10 cellular contexts compared by ENCODE assay signal in genomic region chr20:60695223-60695622, GRCh38.
DNase-seq lines count a peak whose midpoint lies in the region; TF ChIP-seq lines count a peak whose summit lies in the region.
"Had no signal": no experiment of that assay in that cellular context is flagged by ENCODE, and none has a peak within 500 bp of the region (broad histone marks: within the 10 kb centered on the region; RNA-seq: fewer than 3 reads in every experiment).

No MANE protein-coding gene starts in this region.

- no peak overlapping the region for H3K27ac ChIP-seq in CD8-positive, alpha-beta memory T cell (ENCODE audit: low read depth, low read length)

- no peak overlapping the region for H3K27ac Mint-ChIP-seq in CD8-positive, alpha-beta memory T cell
- H3K27ac Mint-ChIP-seq: T-helper 2 cell treated with Interferon-gamma antibody and Interleukin-4, amounts not matched to agents 5 μg/mL and 100 μg/mL, for 36 hours had no signal

- no peak overlapping the region for H3K4me3 ChIP-seq in cardiac fibroblast (replicated peaks in 1 of 2; ENCODE audit: low read depth in 2 of 2, low read length in 2 of 2)
- no peak overlapping the region for H3K4me3 ChIP-seq in CD8-positive, alpha-beta memory T cell (ENCODE audit: low read length)

- POLR2A ChIA-PET in CD8-positive, alpha-beta memory T cell (lab: Charles Lee), result no interaction called here

- H3K27me3 ChIP-seq in CD8-positive, alpha-beta memory T cell (ENCODE audit: insufficient read depth, low read length, poor library complexity, severe bottlenecking), result no peaks in the 10 kb centered on the region

- H3K4me1 Mint-ChIP-seq in CD8-positive, alpha-beta memory T cell, result no peaks in the 10 kb centered on the region

- no peak overlapping the region for H3K4me3 Mint-ChIP-seq in CD8-positive, alpha-beta memory T cell
- H3K4me3 Mint-ChIP-seq: T-helper 2 cell treated with Interferon-gamma antibody and Interleukin-4, amounts not matched to agents 5 μg/mL and 100 μg/mL, for 36 hours had no signal

- DNase-seq in Daoy (ENCODE audit: low read depth) (peak; percentile 78), LHCN-M2 (ENCODE audit: low read depth) (peak; percentile 9), cardiac fibroblast (ENCODE audit: low read depth in 2 of 2) (peak; percentile 20 to 61), nucleus accumbens (lab: John Stamatoyannopoulos, UW) (peak in 31 of 56 donors; percentile 3 to 75 (median 27)), SKM-1 treated with dmso at 0.1 percent for 144 hours (lab: John Stamatoyannopoulos, UW; ENCODE audit: unreplicated experiment) (no peak)
- no peak for DNase-seq in effector CD4-positive, alpha-beta T cell
- DNase-seq in stimulated activated naive CD4-positive, alpha-beta T cell (lab: John Stamatoyannopoulos, UW), result no peak
- DNase-seq in CD8-positive, alpha-beta memory T cell, result no peak
- DNase-seq: NCI-H510A treated with DMSO at 0.1 percent for 48 hours had no signal

- no peaks in the 10 kb centered on the region for H3K36me3 Mint-ChIP-seq in CD8-positive, alpha-beta memory T cell

- peaks cover 0 to 6% of the 10 kb centered on the region in 2 donors for H3K27me3 Mint-ChIP-seq in CD8-positive, alpha-beta memory T cell

- H3K9me3 ChIP-seq in CD8-positive, alpha-beta memory T cell (ENCODE audit: low read length), result no peaks in the 10 kb centered on the region

- no peak for TF ChIP-seq CTCF in cardiac fibroblast (IDR thresholded peaks at IDR 0.05; ENCODE audit: low read depth, low read length)

- H3K4me1 ChIP-seq in CD8-positive, alpha-beta memory T cell (ENCODE audit: insufficient read depth, low read length), result no peaks in the 10 kb centered on the region

- CTCF ChIA-PET in CD8-positive, alpha-beta memory T cell (lab: Charles Lee), result no interaction called here

- H3K36me3 ChIP-seq in CD8-positive, alpha-beta memory T cell (ENCODE audit: insufficient read depth, low read length), result no peaks in the 10 kb centered on the region

- peaks cover 0 to 4% (median 0%) of the 10 kb centered on the region in 5 donors for H3K9me3 Mint-ChIP-seq in CD8-positive, alpha-beta memory T cell
- H3K9me3 Mint-ChIP-seq: T-helper 2 cell treated with Interferon-gamma antibody and Interleukin-4, amounts not matched to agents 5 μg/mL and 100 μg/mL, for 36 hours had no signal

Comparison
In these comparisons a context has a peak if more than half of its experiments do, and no peak if none do; other contexts are left out.
1. DNase-seq: peak in Daoy (single experiment), LHCN-M2 (single experiment), cardiac fibroblast (2 of 2) and nucleus accumbens (31 of 56); none in effector CD4-positive, alpha-beta T cell (single experiment), SKM-1 treated with dmso at 0.1 percent for 144 hours (single experiment), stimulated activated naive CD4-positive, alpha-beta T cell (0 of 6) and CD8-positive, alpha-beta memory T cell (0 of 5).